11 cellular contexts compared by ENCODE assay signal in genomic region chr6:158912591-158912990, GRCh38.
DNase-seq lines count a peak whose midpoint lies in the region; ATAC-seq and TF ChIP-seq lines count a peak whose summit lies in the region.
"Had no signal": no experiment of that assay in that cellular context is flagged by ENCODE, and none has a peak within 500 bp of the region (broad histone marks: within the 10 kb centered on the region; RNA-seq: fewer than 3 reads in every experiment).

No MANE protein-coding gene starts in this region.

- in situ Hi-C loops in G401 (cut with HindIII; ENCODE audit: low sequenced_read_pairs), result no loop called here
- in situ Hi-C loops in mammary epithelial cell (cut with MboI; ENCODE audit: low sequenced_read_pairs in 2 of 2), result no loop called here

- intact Hi-C loops in activated naive CD4-positive, alpha-beta T cell treated with anti-CD3 and anti-CD28 coated beads for 36 hours (cut with micrococcal nuclease), result no loop called here
- intact Hi-C loops in naive thymus-derived CD4-positive, alpha-beta T cell (cut with micrococcal nuclease), result no loop called here
- intact Hi-C loops in stomach (cut with DNase I; ENCODE audit: low total_unique reads) (no loop called here), mammary epithelial cell (cut with micrococcal nuclease) (loop anchor here (5.0 kb wide), 1 partner anchor 95 kb away; the partner anchor contains the start of gene EZR)

- H3K36me3 ChIP-seq in naive thymus-derived CD4-positive, alpha-beta T cell (ENCODE audit: control insufficient read depth in 2 of 3, insufficient read depth in 3 of 3, low read length in 3 of 3), result no peaks in the 10 kb centered on the region
- H3K36me3 ChIP-seq in stomach (no peaks in the 10 kb centered on the region), mammary epithelial cell (ENCODE audit: insufficient read depth, low read length) (no peaks in the 10 kb centered on the region)

- dilution Hi-C loops in mammary epithelial cell (cut with HindIII; ENCODE audit: low sequenced_read_pairs), result no loop called here

- CTCF ChIA-PET in activated naive CD4-positive, alpha-beta T cell treated with anti-CD3 and anti-CD28 coated beads for 36 hours (lab: Charles Lee), result interaction anchor here (0.7 to 1.2 kb wide), 2 partner anchors 102 to 119 kb away, joined by 3 to 4 read pairs; no protein-coding TSS in a partner anchor
- CTCF ChIA-PET in naive thymus-derived CD4-positive, alpha-beta T cell (lab: Charles Lee), result interaction anchor here (0.7 kb wide), 1 partner anchor 59 kb away, joined by 3 read pairs; no protein-coding TSS in a partner anchor
- CTCF ChIA-PET in mammary epithelial cell (lab: Charles Lee; ENCODE audit: low non-redundant PET), result no interaction called here

- 92 to 97% (median 96%) methylated on average over 2 of the region's 2 CpGs for WGBS in stomach, 5 donors
- 94% methylated on average over 2 of the region's 2 CpGs for WGBS in mammary epithelial cell (ENCODE audit: low coverage, missing lambda C conversion rate)

- H3K4me1 Mint-ChIP-seq in activated naive CD4-positive, alpha-beta T cell treated with anti-CD3 and anti-CD28 coated beads for 36 hours (ENCODE audit: low read depth), result peaks cover 45% of the 10 kb centered on the region
- peaks cover 50% of the 10 kb centered on the region for H3K4me1 Mint-ChIP-seq in activated naive CD8-positive, alpha-beta T cell (ENCODE audit: low read depth)
- H3K4me1 Mint-ChIP-seq in naive thymus-derived CD4-positive, alpha-beta T cell, result peaks cover 27 to 56% (median 45%) of the 10 kb centered on the region in 7 donors

- H3K4me2 ChIP-seq in mammary epithelial cell (ENCODE audit: insufficient read depth, low read depth, low read length), result no peak overlapping the region

- no peaks in the 10 kb centered on the region for H3K9me3 ChIP-seq in naive thymus-derived CD4-positive, alpha-beta T cell (ENCODE audit: control insufficient read depth in 2 of 3, low read length in 3 of 3)
- H3K9me3 ChIP-seq in stomach (no peaks in the 10 kb centered on the region), mammary epithelial cell (replicated peaks; ENCODE audit: insufficient read depth, low read length) (no peaks in the 10 kb centered on the region)

- H4K20me1 ChIP-seq in mammary epithelial cell (ENCODE audit: insufficient read depth, low read length), result no peaks in the 10 kb centered on the region

- no peaks in the 10 kb centered on the region for H3K36me3 Mint-ChIP-seq in activated naive CD4-positive, alpha-beta T cell treated with anti-CD3 and anti-CD28 coated beads for 36 hours (ENCODE audit: low read depth)
- no peaks in the 10 kb centered on the region for H3K36me3 Mint-ChIP-seq in activated naive CD8-positive, alpha-beta T cell
- H3K36me3 Mint-ChIP-seq in naive thymus-derived CD4-positive, alpha-beta T cell, result peaks cover 0 to 4% (median 0%) of the 10 kb centered on the region in 5 donors

- peaks cover 2% of the 10 kb centered on the region for H3K9me3 Mint-ChIP-seq in activated naive CD4-positive, alpha-beta T cell treated with anti-CD3 and anti-CD28 coated beads for 36 hours
- H3K9me3 Mint-ChIP-seq in activated naive CD8-positive, alpha-beta T cell (ENCODE audit: low read depth), result no peaks in the 10 kb centered on the region
- H3K9me3 Mint-ChIP-seq in naive thymus-derived CD4-positive, alpha-beta T cell, result peaks cover 0 to 2% (median 0%) of the 10 kb centered on the region in 11 donors

- no peaks in the 10 kb centered on the region for H3K79me2 ChIP-seq in mammary epithelial cell (ENCODE audit: insufficient read depth, low read length)

- no peak overlapping the region for H3K4me3 Mint-ChIP-seq in activated naive CD4-positive, alpha-beta T cell treated with anti-CD3 and anti-CD28 coated beads for 36 hours
- peak overlapping the region; percentile 65 for H3K4me3 Mint-ChIP-seq in activated naive CD8-positive, alpha-beta T cell
- peak overlapping the region in 6 of 10 donors; percentile 23 to 82 (median 71) for H3K4me3 Mint-ChIP-seq in naive thymus-derived CD4-positive, alpha-beta T cell

- POLR2A ChIA-PET in naive thymus-derived CD4-positive, alpha-beta T cell (lab: Charles Lee), result interaction anchor here (1.3 to 1.4 kb wide), 2 partner anchors 9 to 38 kb away, joined by 4 to 6 read pairs; no protein-coding TSS in a partner anchor

- H3K27me3 Mint-ChIP-seq in activated naive CD4-positive, alpha-beta T cell treated with anti-CD3 and anti-CD28 coated beads for 36 hours (ENCODE audit: low read depth), result no peaks in the 10 kb centered on the region
- no peaks in the 10 kb centered on the region for H3K27me3 Mint-ChIP-seq in activated naive CD8-positive, alpha-beta T cell
- no peaks in the 10 kb centered on the region for H3K27me3 Mint-ChIP-seq in naive thymus-derived CD4-positive, alpha-beta T cell

- H3K4me1 ChIP-seq in naive thymus-derived CD4-positive, alpha-beta T cell (ENCODE audit: control insufficient read depth in 2 of 2, insufficient read depth in 2 of 2, low read length in 2 of 2), result peaks cover 32 to 40% of the 10 kb centered on the region in 2 donors
- H3K4me1 ChIP-seq in stomach (peaks cover 0 to 23% (median 16%) of the 10 kb centered on the region in 4 donors), mammary epithelial cell (ENCODE audit: insufficient read depth, low read length) (peaks cover 17% of the 10 kb centered on the region)

- no peak overlapping the region for H3K4me3 ChIP-seq in naive thymus-derived CD4-positive, alpha-beta T cell (ENCODE audit: low read length)
- H3K4me3 ChIP-seq in stomach (no peak overlapping the region), mammary epithelial cell (replicated peaks in 1 of 3; ENCODE audit: insufficient read depth in 1 of 3, low read depth in 2 of 3, low read length in 3 of 3) (no peak overlapping the region)

- no peak for ATAC-seq in naive thymus-derived CD4-positive, alpha-beta T cell
- ATAC-seq in HG03159 (IDR thresholded peaks at IDR 0.05; ENCODE audit: unreplicated experiment), result no peak

- BruUV-seq in mammary epithelial cell (replicated peaks; lab: Mats Ljungman, UMichigan), result no TSS peak

- peak; percentile 12 for DNase-seq in activated naive CD4-positive, alpha-beta T cell treated with anti-CD3 and anti-CD28 coated beads for 36 hours
- DNase-seq in activated naive CD4-positive, alpha-beta T cell treated with Interleukin-2 at 50 U/mL for 16 hours, result no peak
- no peak for DNase-seq in naive thymus-derived CD4-positive, alpha-beta T cell
- no peak for DNase-seq in stomach
- no peak for DNase-seq in G401 (ENCODE audit: low spot score)
- DNase-seq in mammary epithelial cell, result no peak
- DNase-seq: dermis blood vessel endothelial cell; islet precursor cell; stimulated activated CD4-positive, alpha-beta T cell treated with anti-CD3 and anti-CD28 coated beads, Interleukin-12 subunit alpha, Interleukin-12 subunit beta, amount 100 ng/mL, for 4 hours had no signal

- TF ChIP-seq POLR2A in stomach (IDR thresholded peaks at IDR 0.05), result no peak

- H3K27me3 ChIP-seq in naive thymus-derived CD4-positive, alpha-beta T cell (ENCODE audit: control insufficient read depth in 2 of 2, insufficient read depth in 2 of 2, low read length in 2 of 2), result no peaks in the 10 kb centered on the region
- H3K27me3 ChIP-seq in stomach (no peaks in the 10 kb centered on the region), mammary epithelial cell (ENCODE audit: insufficient read depth, low read length) (no peaks in the 10 kb centered on the region)

- H3K27ac Mint-ChIP-seq in activated naive CD4-positive, alpha-beta T cell treated with anti-CD3 and anti-CD28 coated beads for 36 hours, result no peak overlapping the region
- H3K27ac Mint-ChIP-seq in activated naive CD8-positive, alpha-beta T cell, result peak overlapping the region; percentile 55
- peak overlapping the region in 8 of 9 donors; percentile 7 to 84 (median 54) for H3K27ac Mint-ChIP-seq in naive thymus-derived CD4-positive, alpha-beta T cell

- no peak overlapping the region for H3K27ac ChIP-seq in naive thymus-derived CD4-positive, alpha-beta T cell (ENCODE audit: low read depth, low read length)
- H3K27ac ChIP-seq in stomach (no peak overlapping the region), mammary epithelial cell (ENCODE audit: insufficient read depth, low read depth, low read length) (no peak overlapping the region)

- H3K9ac ChIP-seq in mammary epithelial cell (ENCODE audit: insufficient read depth, low read length), result no peak overlapping the region

- no peak for TF ChIP-seq EP300 in stomach (IDR thresholded peaks at IDR 0.05)

- no peak overlapping the region for H2AFZ ChIP-seq in mammary epithelial cell (ENCODE audit: low read depth, low read length)

- no peak for TF ChIP-seq CTCF in stomach (IDR thresholded peaks at IDR 0.05)
- TF ChIP-seq CTCF in mammary epithelial cell (conservative IDR thresholded peaks at IDR 0.05 in 1 of 2, IDR thresholded peaks at IDR 0.05 in 1 of 2; ENCODE audit: extremely low read depth in 1 of 2, insufficient read depth in 1 of 2, low read depth in 1 of 2, low read length in 2 of 2), result no peak
